Comparison of ENCODE assay signal across 1 cellular context in the genomic region with DNA sequence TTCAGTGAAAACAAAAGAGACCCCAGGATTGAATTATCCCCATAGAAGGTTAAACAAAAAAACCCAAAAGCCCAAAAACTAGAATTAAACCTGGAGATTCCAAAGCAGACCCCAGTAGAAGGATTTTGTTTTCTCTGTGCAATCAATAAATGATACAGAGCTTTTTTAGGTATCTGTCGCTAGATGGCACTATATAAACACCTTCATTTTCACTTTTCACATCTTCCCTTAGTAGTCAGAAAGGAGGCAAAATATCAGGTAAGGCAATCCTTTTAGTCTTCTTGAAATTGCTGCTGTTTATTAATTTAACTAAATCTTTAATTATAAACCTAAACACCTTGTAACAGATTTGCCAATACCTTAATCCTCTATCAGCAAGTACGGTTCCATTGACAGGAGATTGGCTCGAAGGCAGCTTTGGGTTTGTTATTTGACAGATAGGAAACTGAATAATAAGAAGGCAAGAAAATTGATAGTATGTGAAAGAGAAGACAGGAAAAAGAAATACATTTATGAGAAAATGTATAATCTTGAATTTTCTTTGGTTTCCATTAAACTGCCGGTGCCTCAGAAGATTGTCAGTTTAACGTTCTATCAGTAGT.
A peak's percentile ranks its signal among the peaks of the same experiment; 100 is the strongest.
TF ChIP-seq lines count a peak whose summit lies in the region.

No MANE protein-coding gene starts in this region.

TF ChIP-seq in HEK293, 187 proteins besides CTCF, POLR2A, EP300 and RAD21 (continued from another document):
- TF ChIP-seq, protein P1, sequence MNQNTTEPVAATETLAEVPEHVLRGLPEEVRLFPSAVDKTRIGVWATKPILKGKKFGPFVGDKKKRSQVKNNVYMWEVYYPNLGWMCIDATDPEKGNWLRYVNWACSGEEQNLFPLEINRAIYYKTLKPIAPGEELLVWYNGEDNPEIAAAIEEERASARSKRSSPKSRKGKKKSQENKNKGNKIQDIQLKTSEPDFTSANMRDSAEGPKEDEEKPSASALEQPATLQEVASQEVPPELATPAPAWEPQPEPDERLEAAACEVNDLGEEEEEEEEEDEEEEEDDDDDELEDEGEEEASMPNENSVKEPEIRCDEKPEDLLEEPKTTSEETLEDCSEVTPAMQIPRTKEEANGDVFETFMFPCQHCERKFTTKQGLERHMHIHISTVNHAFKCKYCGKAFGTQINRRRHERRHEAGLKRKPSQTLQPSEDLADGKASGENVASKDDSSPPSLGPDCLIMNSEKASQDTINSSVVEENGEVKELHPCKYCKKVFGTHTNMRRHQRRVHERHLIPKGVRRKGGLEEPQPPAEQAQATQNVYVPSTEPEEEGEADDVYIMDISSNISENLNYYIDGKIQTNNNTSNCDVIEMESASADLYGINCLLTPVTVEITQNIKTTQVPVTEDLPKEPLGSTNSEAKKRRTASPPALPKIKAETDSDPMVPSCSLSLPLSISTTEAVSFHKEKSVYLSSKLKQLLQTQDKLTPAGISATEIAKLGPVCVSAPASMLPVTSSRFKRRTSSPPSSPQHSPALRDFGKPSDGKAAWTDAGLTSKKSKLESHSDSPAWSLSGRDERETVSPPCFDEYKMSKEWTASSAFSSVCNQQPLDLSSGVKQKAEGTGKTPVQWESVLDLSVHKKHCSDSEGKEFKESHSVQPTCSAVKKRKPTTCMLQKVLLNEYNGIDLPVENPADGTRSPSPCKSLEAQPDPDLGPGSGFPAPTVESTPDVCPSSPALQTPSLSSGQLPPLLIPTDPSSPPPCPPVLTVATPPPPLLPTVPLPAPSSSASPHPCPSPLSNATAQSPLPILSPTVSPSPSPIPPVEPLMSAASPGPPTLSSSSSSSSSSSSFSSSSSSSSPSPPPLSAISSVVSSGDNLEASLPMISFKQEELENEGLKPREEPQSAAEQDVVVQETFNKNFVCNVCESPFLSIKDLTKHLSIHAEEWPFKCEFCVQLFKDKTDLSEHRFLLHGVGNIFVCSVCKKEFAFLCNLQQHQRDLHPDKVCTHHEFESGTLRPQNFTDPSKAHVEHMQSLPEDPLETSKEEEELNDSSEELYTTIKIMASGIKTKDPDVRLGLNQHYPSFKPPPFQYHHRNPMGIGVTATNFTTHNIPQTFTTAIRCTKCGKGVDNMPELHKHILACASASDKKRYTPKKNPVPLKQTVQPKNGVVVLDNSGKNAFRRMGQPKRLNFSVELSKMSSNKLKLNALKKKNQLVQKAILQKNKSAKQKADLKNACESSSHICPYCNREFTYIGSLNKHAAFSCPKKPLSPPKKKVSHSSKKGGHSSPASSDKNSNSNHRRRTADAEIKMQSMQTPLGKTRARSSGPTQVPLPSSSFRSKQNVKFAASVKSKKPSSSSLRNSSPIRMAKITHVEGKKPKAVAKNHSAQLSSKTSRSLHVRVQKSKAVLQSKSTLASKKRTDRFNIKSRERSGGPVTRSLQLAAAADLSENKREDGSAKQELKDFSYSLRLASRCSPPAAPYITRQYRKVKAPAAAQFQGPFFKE (tag by site-specific recombination; IDR thresholded peaks at IDR 0.05; ENCODE audit: borderline replicate concordance), result no peak
- TF ChIP-seq ZNF433 (tag by site-specific recombination; IDR thresholded peaks at IDR 0.05; ENCODE audit: low read depth) (no peak), ZNF37A (tag by site-specific recombination; IDR thresholded peaks at IDR 0.05) (no peak), ZNF660 (tag by site-specific recombination; IDR thresholded peaks at IDR 0.05) (peak; percentile 88), ZNF335 (tag by site-specific recombination; conservative IDR thresholded peaks at IDR 0.05) (0 out of 2 replicates have a peak, but pooled peaks have one; percentile 11), WT1 (tag by site-specific recombination; IDR thresholded peaks at IDR 0.05) (no peak), TRIM28 (IDR thresholded peaks at IDR 0.05; ENCODE audit: borderline replicate concordance, low read length) (no peak), ZNF155 (tag by site-specific recombination; IDR thresholded peaks at IDR 0.05) (no peak), ZNF837 (tag by site-specific recombination; IDR thresholded peaks at IDR 0.05) (no peak), ZFP3 (tag by site-specific recombination; IDR thresholded peaks at IDR 0.05; ENCODE audit: low read depth) (no peak), ZFP41 (tag by site-specific recombination; IDR thresholded peaks at IDR 0.05; ENCODE audit: borderline replicate concordance) (no peak), ZNF548 (tag by site-specific recombination; IDR thresholded peaks at IDR 0.05) (no peak), GLI2 (tag by site-specific recombination; IDR thresholded peaks at IDR 0.05; ENCODE audit: borderline replicate concordance, low read depth) (no peak), ZNF501 (tag by site-specific recombination; IDR thresholded peaks at IDR 0.05) (no peak), ZNF157 (tag by site-specific recombination; IDR thresholded peaks at IDR 0.05) (no peak), KLF16 (tag by site-specific recombination; IDR thresholded peaks at IDR 0.05) (no peak), ZNF23 (tag by site-specific recombination; IDR thresholded peaks at IDR 0.05; ENCODE audit: borderline replicate concordance) (no peak), GLIS2 (tag by site-specific recombination; IDR thresholded peaks at IDR 0.05) (no peak), ZNF223 (tag by site-specific recombination; IDR thresholded peaks at IDR 0.05) (no peak), ZNF654 (tag by site-specific recombination; IDR thresholded peaks at IDR 0.05; ENCODE audit: low read depth) (peak; percentile 97), YY1 (tag by site-specific recombination; IDR thresholded peaks at IDR 0.05) (no peak), ZNF555 (tag by site-specific recombination; conservative IDR thresholded peaks at IDR 0.05) (no peak), ZNF169 (tag by site-specific recombination; IDR thresholded peaks at IDR 0.05) (no peak), ZNF174 (tag by site-specific recombination; IDR thresholded peaks at IDR 0.05) (no peak), ZNF2 (tag by site-specific recombination; IDR thresholded peaks at IDR 0.05) (no peak)
- TF ChIP-seq, protein P2, sequence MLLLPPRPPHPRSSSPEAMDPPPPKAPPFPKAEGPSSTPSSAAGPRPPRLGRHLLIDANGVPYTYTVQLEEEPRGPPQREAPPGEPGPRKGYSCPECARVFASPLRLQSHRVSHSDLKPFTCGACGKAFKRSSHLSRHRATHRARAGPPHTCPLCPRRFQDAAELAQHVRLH (tag by site-specific recombination; IDR thresholded peaks at IDR 0.05), result 0 out of 2 replicates have a peak, but pooled peaks have one; percentile 27
- TF ChIP-seq, protein P3, sequence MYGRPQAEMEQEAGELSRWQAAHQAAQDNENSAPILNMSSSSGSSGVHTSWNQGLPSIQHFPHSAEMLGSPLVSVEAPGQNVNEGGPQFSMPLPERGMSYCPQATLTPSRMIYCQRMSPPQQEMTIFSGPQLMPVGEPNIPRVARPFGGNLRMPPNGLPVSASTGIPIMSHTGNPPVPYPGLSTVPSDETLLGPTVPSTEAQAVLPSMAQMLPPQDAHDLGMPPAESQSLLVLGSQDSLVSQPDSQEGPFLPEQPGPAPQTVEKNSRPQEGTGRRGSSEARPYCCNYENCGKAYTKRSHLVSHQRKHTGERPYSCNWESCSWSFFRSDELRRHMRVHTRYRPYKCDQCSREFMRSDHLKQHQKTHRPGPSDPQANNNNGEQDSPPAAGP (tag by site-specific recombination; IDR thresholded peaks at IDR 0.05), result no peak
- TF ChIP-seq, protein P4, sequence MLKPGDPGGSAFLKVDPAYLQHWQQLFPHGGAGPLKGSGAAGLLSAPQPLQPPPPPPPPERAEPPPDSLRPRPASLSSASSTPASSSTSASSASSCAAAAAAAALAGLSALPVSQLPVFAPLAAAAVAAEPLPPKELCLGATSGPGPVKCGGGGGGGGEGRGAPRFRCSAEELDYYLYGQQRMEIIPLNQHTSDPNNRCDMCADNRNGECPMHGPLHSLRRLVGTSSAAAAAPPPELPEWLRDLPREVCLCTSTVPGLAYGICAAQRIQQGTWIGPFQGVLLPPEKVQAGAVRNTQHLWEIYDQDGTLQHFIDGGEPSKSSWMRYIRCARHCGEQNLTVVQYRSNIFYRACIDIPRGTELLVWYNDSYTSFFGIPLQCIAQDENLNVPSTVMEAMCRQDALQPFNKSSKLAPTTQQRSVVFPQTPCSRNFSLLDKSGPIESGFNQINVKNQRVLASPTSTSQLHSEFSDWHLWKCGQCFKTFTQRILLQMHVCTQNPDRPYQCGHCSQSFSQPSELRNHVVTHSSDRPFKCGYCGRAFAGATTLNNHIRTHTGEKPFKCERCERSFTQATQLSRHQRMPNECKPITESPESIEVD (tag by site-specific recombination; IDR thresholded peaks at IDR 0.05), result no peak
- TF ChIP-seq, protein P5, sequence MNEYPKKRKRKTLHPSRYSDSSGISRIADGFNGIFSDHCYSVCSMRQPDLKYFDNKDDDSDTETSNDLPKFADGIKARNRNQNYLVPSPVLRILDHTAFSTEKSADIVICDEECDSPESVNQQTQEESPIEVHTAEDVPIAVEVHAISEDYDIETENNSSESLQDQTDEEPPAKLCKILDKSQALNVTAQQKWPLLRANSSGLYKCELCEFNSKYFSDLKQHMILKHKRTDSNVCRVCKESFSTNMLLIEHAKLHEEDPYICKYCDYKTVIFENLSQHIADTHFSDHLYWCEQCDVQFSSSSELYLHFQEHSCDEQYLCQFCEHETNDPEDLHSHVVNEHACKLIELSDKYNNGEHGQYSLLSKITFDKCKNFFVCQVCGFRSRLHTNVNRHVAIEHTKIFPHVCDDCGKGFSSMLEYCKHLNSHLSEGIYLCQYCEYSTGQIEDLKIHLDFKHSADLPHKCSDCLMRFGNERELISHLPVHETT (tag by site-specific recombination; IDR thresholded peaks at IDR 0.05), result no peak
- TF ChIP-seq, protein P6, sequence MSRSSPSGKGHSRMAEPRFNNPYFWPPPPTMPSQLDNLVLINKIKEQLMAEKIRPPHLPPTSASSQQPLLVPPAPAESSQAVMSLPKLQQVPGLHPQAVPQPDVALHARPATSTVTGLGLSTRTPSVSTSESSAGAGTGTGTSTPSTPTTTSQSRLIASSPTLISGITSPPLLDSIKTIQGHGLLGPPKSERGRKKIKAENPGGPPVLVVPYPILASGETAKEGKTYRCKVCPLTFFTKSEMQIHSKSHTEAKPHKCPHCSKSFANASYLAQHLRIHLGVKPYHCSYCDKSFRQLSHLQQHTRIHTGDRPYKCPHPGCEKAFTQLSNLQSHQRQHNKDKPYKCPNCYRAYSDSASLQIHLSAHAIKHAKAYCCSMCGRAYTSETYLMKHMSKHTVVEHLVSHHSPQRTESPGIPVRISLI (tag by site-specific recombination; IDR thresholded peaks at IDR 0.05), result no peak
- TF ChIP-seq, protein P7, sequence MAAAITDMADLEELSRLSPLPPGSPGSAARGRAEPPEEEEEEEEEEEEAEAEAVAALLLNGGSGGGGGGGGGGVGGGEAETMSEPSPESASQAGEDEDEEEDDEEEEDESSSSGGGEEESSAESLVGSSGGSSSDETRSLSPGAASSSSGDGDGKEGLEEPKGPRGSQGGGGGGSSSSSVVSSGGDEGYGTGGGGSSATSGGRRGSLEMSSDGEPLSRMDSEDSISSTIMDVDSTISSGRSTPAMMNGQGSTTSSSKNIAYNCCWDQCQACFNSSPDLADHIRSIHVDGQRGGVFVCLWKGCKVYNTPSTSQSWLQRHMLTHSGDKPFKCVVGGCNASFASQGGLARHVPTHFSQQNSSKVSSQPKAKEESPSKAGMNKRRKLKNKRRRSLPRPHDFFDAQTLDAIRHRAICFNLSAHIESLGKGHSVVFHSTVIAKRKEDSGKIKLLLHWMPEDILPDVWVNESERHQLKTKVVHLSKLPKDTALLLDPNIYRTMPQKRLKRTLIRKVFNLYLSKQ (tag by site-specific recombination; IDR thresholded peaks at IDR 0.05; ENCODE audit: borderline replicate concordance), result no peak
- TF ChIP-seq, protein P8, sequence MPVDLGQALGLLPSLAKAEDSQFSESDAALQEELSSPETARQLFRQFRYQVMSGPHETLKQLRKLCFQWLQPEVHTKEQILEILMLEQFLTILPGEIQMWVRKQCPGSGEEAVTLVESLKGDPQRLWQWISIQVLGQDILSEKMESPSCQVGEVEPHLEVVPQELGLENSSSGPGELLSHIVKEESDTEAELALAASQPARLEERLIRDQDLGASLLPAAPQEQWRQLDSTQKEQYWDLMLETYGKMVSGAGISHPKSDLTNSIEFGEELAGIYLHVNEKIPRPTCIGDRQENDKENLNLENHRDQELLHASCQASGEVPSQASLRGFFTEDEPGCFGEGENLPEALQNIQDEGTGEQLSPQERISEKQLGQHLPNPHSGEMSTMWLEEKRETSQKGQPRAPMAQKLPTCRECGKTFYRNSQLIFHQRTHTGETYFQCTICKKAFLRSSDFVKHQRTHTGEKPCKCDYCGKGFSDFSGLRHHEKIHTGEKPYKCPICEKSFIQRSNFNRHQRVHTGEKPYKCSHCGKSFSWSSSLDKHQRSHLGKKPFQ (tag by site-specific recombination; IDR thresholded peaks at IDR 0.05), result no peak
- TF ChIP-seq, protein P9, sequence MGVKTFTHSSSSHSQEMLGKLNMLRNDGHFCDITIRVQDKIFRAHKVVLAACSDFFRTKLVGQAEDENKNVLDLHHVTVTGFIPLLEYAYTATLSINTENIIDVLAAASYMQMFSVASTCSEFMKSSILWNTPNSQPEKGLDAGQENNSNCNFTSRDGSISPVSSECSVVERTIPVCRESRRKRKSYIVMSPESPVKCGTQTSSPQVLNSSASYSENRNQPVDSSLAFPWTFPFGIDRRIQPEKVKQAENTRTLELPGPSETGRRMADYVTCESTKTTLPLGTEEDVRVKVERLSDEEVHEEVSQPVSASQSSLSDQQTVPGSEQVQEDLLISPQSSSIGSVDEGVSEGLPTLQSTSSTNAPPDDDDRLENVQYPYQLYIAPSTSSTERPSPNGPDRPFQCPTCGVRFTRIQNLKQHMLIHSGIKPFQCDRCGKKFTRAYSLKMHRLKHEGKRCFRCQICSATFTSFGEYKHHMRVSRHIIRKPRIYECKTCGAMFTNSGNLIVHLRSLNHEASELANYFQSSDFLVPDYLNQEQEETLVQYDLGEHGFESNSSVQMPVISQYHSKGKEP (tag by site-specific recombination; IDR thresholded peaks at IDR 0.05), result no peak
- TF ChIP-seq, protein P10, sequence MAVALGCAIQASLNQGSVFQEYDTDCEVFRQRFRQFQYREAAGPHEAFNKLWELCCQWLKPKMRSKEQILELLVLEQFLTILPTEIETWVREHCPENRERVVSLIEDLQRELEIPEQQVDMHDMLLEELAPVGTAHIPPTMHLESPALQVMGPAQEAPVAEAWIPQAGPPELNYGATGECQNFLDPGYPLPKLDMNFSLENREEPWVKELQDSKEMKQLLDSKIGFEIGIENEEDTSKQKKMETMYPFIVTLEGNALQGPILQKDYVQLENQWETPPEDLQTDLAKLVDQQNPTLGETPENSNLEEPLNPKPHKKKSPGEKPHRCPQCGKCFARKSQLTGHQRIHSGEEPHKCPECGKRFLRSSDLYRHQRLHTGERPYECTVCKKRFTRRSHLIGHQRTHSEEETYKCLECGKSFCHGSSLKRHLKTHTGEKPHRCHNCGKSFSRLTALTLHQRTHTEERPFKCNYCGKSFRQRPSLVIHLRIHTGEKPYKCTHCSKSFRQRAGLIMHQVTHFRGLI (tag by site-specific recombination; IDR thresholded peaks at IDR 0.05), result peak; percentile 17; the same call in 1 of the 2 replicates
- TF ChIP-seq, protein P11, sequence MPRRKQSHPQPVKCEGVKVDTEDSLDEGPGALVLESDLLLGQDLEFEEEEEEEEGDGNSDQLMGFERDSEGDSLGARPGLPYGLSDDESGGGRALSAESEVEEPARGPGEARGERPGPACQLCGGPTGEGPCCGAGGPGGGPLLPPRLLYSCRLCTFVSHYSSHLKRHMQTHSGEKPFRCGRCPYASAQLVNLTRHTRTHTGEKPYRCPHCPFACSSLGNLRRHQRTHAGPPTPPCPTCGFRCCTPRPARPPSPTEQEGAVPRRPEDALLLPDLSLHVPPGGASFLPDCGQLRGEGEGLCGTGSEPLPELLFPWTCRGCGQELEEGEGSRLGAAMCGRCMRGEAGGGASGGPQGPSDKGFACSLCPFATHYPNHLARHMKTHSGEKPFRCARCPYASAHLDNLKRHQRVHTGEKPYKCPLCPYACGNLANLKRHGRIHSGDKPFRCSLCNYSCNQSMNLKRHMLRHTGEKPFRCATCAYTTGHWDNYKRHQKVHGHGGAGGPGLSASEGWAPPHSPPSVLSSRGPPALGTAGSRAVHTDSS (tag by site-specific recombination; IDR thresholded peaks at IDR 0.05), result no peak
